ENCODE assay signal across 23 cellular contexts in the genomic region with DNA sequence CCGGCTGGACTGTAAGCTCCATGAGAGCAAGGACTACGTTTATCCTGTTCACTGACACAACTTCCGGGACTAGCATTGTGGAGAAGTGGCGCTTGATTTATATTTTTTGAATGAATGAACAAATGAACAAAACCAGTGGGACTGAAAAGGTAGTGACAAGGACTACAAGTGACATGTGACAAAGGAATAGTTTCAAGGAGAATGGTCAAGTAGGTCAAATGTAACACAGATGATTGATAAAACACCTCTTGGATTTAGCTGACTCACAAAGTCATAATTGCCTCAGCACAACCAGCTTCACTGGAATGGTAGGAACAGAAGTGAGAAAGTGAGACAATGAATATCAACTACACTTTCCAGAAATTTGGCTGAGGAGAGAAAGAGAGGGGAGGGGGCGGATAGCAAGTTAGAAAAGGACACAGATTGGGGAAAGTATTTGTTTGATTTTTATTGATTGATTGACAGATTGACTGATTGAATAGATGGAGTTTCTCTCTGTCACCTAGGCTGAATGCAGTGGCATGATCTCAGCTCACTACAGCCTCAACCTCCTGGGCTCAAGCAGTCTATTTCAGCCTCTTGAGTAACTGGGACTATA. TPM values are rescaled to one million over a fixed set of nuclear protein-coding genes. Genes with fewer than 3 reads are reported as not detected.
DNase-seq lines count a peak whose midpoint lies in the region; ATAC-seq, FAIRE-seq and TF ChIP-seq lines count a peak whose summit lies in the region.
"Had no signal": no experiment of that assay in that cellular context is flagged by ENCODE, and none has a peak within 500 bp of the region (broad histone marks: within the 10 kb centered on the region; RNA-seq: fewer than 3 reads in every experiment).

No MANE protein-coding gene starts in this region.

- no peak overlapping the region for H4K8ac ChIP-seq in mesenchymal stem cell (ENCODE audit: low read length)

- H3K14ac ChIP-seq in mesenchymal stem cell (ENCODE audit: low read length in 2 of 2), result no peak overlapping the region

- peaks cover 27 to 57% (median 35%) of the 10 kb centered on the region in 4 donors for H3K4me1 Mint-ChIP-seq in CD4-positive, CD25-positive, alpha-beta regulatory T cell
- H3K4me1 Mint-ChIP-seq in activated T-helper 1 cell treated with anti-CD3 and anti-CD28 coated beads, Interleukin-12 subunit alpha, Interleukin-12 subunit beta, Interleukin-2, Interleukin-4 antibody, amounts not matched to agents 30 ng/mL and 10 ng/mL and 1 ng/mL, durations not matched to agents 14 hours and 24 hours and 36 hours (ENCODE audit: low read depth), result peaks cover 30% of the 10 kb centered on the region
- H3K4me1 Mint-ChIP-seq: neural crest cell had no signal

- TF ChIP-seq EP300 in A549 (IDR thresholded peaks at IDR 0.05), result no peak

- POLR2A ChIA-PET in A549 (lab: Yijun Ruan, JAX), result no interaction called here

- H2BK5ac ChIP-seq in mesenchymal stem cell (ENCODE audit: low read depth, low read length, poor library complexity, severe bottlenecking), result no peak overlapping the region

- H3K9me3 ChIP-seq in A549, result no peaks in the 10 kb centered on the region
- no peaks in the 10 kb centered on the region for H3K9me3 ChIP-seq in CD4-positive, CD25-positive, alpha-beta regulatory T cell (ENCODE audit: control insufficient read depth in 2 of 2, low read length in 2 of 2)
- no peaks in the 10 kb centered on the region for H3K9me3 ChIP-seq in mesenchymal stem cell (ENCODE audit: control insufficient read depth, low read length)
- H3K9me3 ChIP-seq in vagina, result no peaks in the 10 kb centered on the region
- H3K9me3 ChIP-seq: adrenal gland, gastrocnemius medialis, testis had no signal

- H2BK12ac ChIP-seq in mesenchymal stem cell (ENCODE audit: low read length in 2 of 2), result no peak overlapping the region

- CTCF ChIA-PET in A549 (lab: Yijun Ruan, JAX), result interaction anchor here (0.6 to 1.2 kb wide), 2 partner anchors 9 to 15 kb away, joined by 3 read pairs; no protein-coding TSS in a partner anchor

- H3K4me3 ChIP-seq in A549, result no peak overlapping the region
- H3K4me3 ChIP-seq in CD4-positive, CD25-positive, alpha-beta regulatory T cell (ENCODE audit: low read depth, low read length), result no peak overlapping the region
- no peak overlapping the region for H3K4me3 ChIP-seq in mesenchymal stem cell (ENCODE audit: insufficient read depth in 1 of 2, low read depth in 1 of 2, low read length in 2 of 2)
- no peak overlapping the region for H3K4me3 ChIP-seq in vagina
- H3K4me3 ChIP-seq: adrenal gland, cardiac muscle cell, dorsolateral prefrontal cortex, gastrocnemius medialis, testis had no signal

- H3K27ac ChIP-seq in A549 (no peak overlapping the region), mesenchymal stem cell (ENCODE audit: low read length, poor library complexity, severe bottlenecking) (peak overlapping the region; percentile 60), vagina (no peak overlapping the region)
- no peak overlapping the region for H3K27ac ChIP-seq in CD4-positive, CD25-positive, alpha-beta regulatory T cell (ENCODE audit: insufficient read depth, low read length, poor library complexity, severe bottlenecking)
- H3K27ac ChIP-seq: adrenal gland, cardiac muscle cell, dorsolateral prefrontal cortex, gastrocnemius medialis, testis had no signal

- H3K4me2 ChIP-seq in A549, result peak overlapping the region; percentile 50
- no peak overlapping the region for H3K4me2 ChIP-seq in mesenchymal stem cell (ENCODE audit: low read length, poor library complexity, severe bottlenecking)

- 51% methylated on average over 5 of the region's 5 CpGs for WGBS in A549 (ENCODE audit: missing lambda C conversion rate)
- 98% methylated on average over 5 of the region's 5 CpGs for WGBS in mesenchymal stem cell

- H2AK5ac ChIP-seq in mesenchymal stem cell (ENCODE audit: low read length, severe bottlenecking), result peak overlapping the region; percentile 50

- H3K36me3 Mint-ChIP-seq in CD4-positive, CD25-positive, alpha-beta regulatory T cell, result peaks cover 27% of the 10 kb centered on the region
- H3K36me3 Mint-ChIP-seq in activated T-helper 1 cell treated with anti-CD3 and anti-CD28 coated beads, Interleukin-12 subunit alpha, Interleukin-12 subunit beta, Interleukin-2, Interleukin-4 antibody, amounts not matched to agents 30 ng/mL and 10 ng/mL and 1 ng/mL, durations not matched to agents 14 hours and 24 hours and 36 hours (ENCODE audit: low read depth), result peaks cover 26% of the 10 kb centered on the region

- no peak overlapping the region for H3K23ac ChIP-seq in mesenchymal stem cell (ENCODE audit: low read length in 2 of 2)

- H3K79me1 ChIP-seq in mesenchymal stem cell (replicated peaks; ENCODE audit: low read length, poor library complexity, severe bottlenecking), result peaks cover 27% of the 10 kb centered on the region

- no peak overlapping the region for H2BK120ac ChIP-seq in mesenchymal stem cell (ENCODE audit: low read depth, low read length)

- H4K91ac ChIP-seq in mesenchymal stem cell (ENCODE audit: low read length), result no peak overlapping the region

- peak overlapping the region; percentile 14 to 63 (median 46) for H3K27ac Mint-ChIP-seq in CD4-positive, CD25-positive, alpha-beta regulatory T cell
- peak overlapping the region; percentile 16 for H3K27ac Mint-ChIP-seq in activated T-helper 1 cell treated with anti-CD3 and anti-CD28 coated beads, Interleukin-12 subunit alpha, Interleukin-12 subunit beta, Interleukin-2, Interleukin-4 antibody, amounts not matched to agents 30 ng/mL and 10 ng/mL and 1 ng/mL, durations not matched to agents 14 hours and 24 hours and 36 hours
- H3K27ac Mint-ChIP-seq: activated CD8-positive, alpha-beta T cell treated with anti-CD3 and anti-CD28 coated beads, Interleukin-2, amount 10 ng/mL, durations not matched to agents 7 days and 5 days had no signal

- H3K18ac ChIP-seq in mesenchymal stem cell (ENCODE audit: low read depth in 1 of 2, low read length in 2 of 2), result no peak overlapping the region

- TF ChIP-seq POLR2A in A549 (IDR thresholded peaks at IDR 0.05; ENCODE audit: low read length) (no peak), vagina (IDR thresholded peaks at IDR 0.05) (no peak), H54 (IDR thresholded peaks at IDR 0.05; ENCODE audit: low read depth, low read length) (no peak)

- H3K4me1 ChIP-seq in A549 (peaks cover 23% of the 10 kb centered on the region), mesenchymal stem cell (ENCODE audit: control insufficient read depth, insufficient read depth, low read depth, low read length) (peaks cover 11% of the 10 kb centered on the region), vagina (peaks cover 47% of the 10 kb centered on the region)
- peaks cover 7% of the 10 kb centered on the region for H3K4me1 ChIP-seq in CD4-positive, CD25-positive, alpha-beta regulatory T cell (ENCODE audit: control insufficient read depth, insufficient read depth, low read length, poor library complexity, severe bottlenecking)
- H3K4me1 ChIP-seq: gastrocnemius medialis had no signal

- ATAC-seq in A549, result no peak
- no peak for ATAC-seq in CD4-positive, CD25-positive, alpha-beta regulatory T cell (ENCODE audit: low read depth in 2 of 2)
- ATAC-seq: activated CD8-positive, alpha-beta T cell treated with anti-CD3 and anti-CD28 coated beads, Interleukin-2, amount 10 ng/mL, durations not matched to agents 7 days and 5 days; gastrocnemius medialis had no signal

- DNase-seq in A549 (ENCODE audit: low read depth in 1 of 2, low spot score in 1 of 2) (no peak), mesenchymal stem cell (no peak), NCI-H1092 treated with DMSO at 0.1 percent for 48 hours (lab: John Stamatoyannopoulos, UW) (no peak), hepatic stellate cell (ENCODE audit: low spot score) (no peak), vagina (ENCODE audit: extremely low spot score in 2 of 2) (no peak), H54 (ENCODE audit: insufficient read length, low spot score) (no peak)
- no peak for DNase-seq in CD4-positive, CD25-positive, alpha-beta regulatory T cell
- no peak for DNase-seq in activated T-helper 1 cell treated with anti-CD3 and anti-CD28 coated beads, Interleukin-12 subunit alpha, Interleukin-12 subunit beta, Interleukin-2, Interleukin-4 antibody, amounts not matched to agents 30 ng/mL and 10 ng/mL and 1 ng/mL, durations not matched to agents 14 hours and 24 hours and 36 hours (ENCODE audit: low spot score)
- DNase-seq: activated CD8-positive, alpha-beta T cell treated with anti-CD3 and anti-CD28 coated beads, Interleukin-2, amount 10 ng/mL, durations not matched to agents 7 days and 5 days; adrenal gland; dorsolateral prefrontal cortex; erythroblast; gastrocnemius medialis; mesendoderm; NCI-H1436; NCI-H2171 treated with DMSO at 0.1 percent for 48 hours; NCI-H774; stimulated activated CD8-positive, alpha-beta memory T cell treated with anti-CD3 and anti-CD28 coated beads, Interleukin-4, amount 100 ng/mL, for 48 hours; T-helper 2 cell; testis had no signal

- no peaks in the 10 kb centered on the region for H3K27me3 ChIP-seq in CD4-positive, CD25-positive, alpha-beta regulatory T cell (ENCODE audit: control insufficient read depth, insufficient read depth, low read length)
- H3K27me3 ChIP-seq in mesenchymal stem cell (ENCODE audit: control insufficient read depth in 1 of 2, insufficient read depth in 1 of 2, low read length in 2 of 2) (no peaks in the 10 kb centered on the region), vagina (no peaks in the 10 kb centered on the region)
- H3K27me3 ChIP-seq: adrenal gland, cardiac muscle cell, dorsolateral prefrontal cortex, gastrocnemius medialis, testis had no signal

- H3K27me3 Mint-ChIP-seq in CD4-positive, CD25-positive, alpha-beta regulatory T cell, result no peaks in the 10 kb centered on the region
- H3K27me3 Mint-ChIP-seq in activated T-helper 1 cell treated with anti-CD3 and anti-CD28 coated beads, Interleukin-12 subunit alpha, Interleukin-12 subunit beta, Interleukin-2, Interleukin-4 antibody, amounts not matched to agents 30 ng/mL and 10 ng/mL and 1 ng/mL, durations not matched to agents 14 hours and 24 hours and 36 hours (ENCODE audit: insufficient read depth), result no peaks in the 10 kb centered on the region

- intact Hi-C loops in activated T-helper 1 cell treated with anti-CD3 and anti-CD28 coated beads, Interleukin-12 subunit alpha, Interleukin-12 subunit beta, Interleukin-2, Interleukin-4 antibody, amounts not matched to agents 30 ng/mL and 10 ng/mL and 1 ng/mL, durations not matched to agents 14 hours and 24 hours and 36 hours (cut with micrococcal nuclease), result no loop called here
- intact Hi-C loops in vagina (cut with DNase I), result no loop called here

- H2BK15ac ChIP-seq in mesenchymal stem cell (ENCODE audit: low read depth, poor library complexity, severe bottlenecking), result no peak overlapping the region

- no peak for TF ChIP-seq CTCF in A549 (IDR thresholded peaks at IDR 0.05)
- no peak for TF ChIP-seq CTCF in vagina (IDR thresholded peaks at IDR 0.05)

- H3K4ac ChIP-seq in mesenchymal stem cell (ENCODE audit: low read depth in 1 of 2, low read length in 2 of 2), result no peak overlapping the region

- H3K4me3 Mint-ChIP-seq in CD4-positive, CD25-positive, alpha-beta regulatory T cell, result peak overlapping the region in 1 of 4 donors; percentile 54
- no peak overlapping the region for H3K4me3 Mint-ChIP-seq in activated T-helper 1 cell treated with anti-CD3 and anti-CD28 coated beads, Interleukin-12 subunit alpha, Interleukin-12 subunit beta, Interleukin-2, Interleukin-4 antibody, amounts not matched to agents 30 ng/mL and 10 ng/mL and 1 ng/mL, durations not matched to agents 14 hours and 24 hours and 36 hours
- H3K4me3 Mint-ChIP-seq: activated CD8-positive, alpha-beta T cell treated with anti-CD3 and anti-CD28 coated beads, Interleukin-2, amount 10 ng/mL, durations not matched to agents 7 days and 5 days; neural crest cell had no signal

- no peak for TF ChIP-seq RAD21 in A549 (conservative IDR thresholded peaks at IDR 0.05 in 1 of 2, IDR thresholded peaks at IDR 0.05 in 1 of 2)

- FAIRE-seq in A549 (lab: Jason Lieb, UNC) (no peak), H54 (lab: Jason Lieb, UNC) (no peak)
- FAIRE-seq: D721Med had no signal

- peaks cover 29% of the 10 kb centered on the region for H3K36me3 ChIP-seq in CD4-positive, CD25-positive, alpha-beta regulatory T cell (ENCODE audit: control insufficient read depth, insufficient read depth, low read length)
- H3K36me3 ChIP-seq in mesenchymal stem cell (ENCODE audit: control insufficient read depth in 1 of 2, insufficient read depth in 2 of 2, low read depth in 1 of 2, low read length in 2 of 2) (peaks cover 15 to 77% of the 10 kb centered on the region in 2 experiments), vagina (no peaks in the 10 kb centered on the region)
- H3K36me3 ChIP-seq: cardiac muscle cell, gastrocnemius medialis had no signal

- H3K9me3 Mint-ChIP-seq in CD4-positive, CD25-positive, alpha-beta regulatory T cell, result no peaks in the 10 kb centered on the region
- no peaks in the 10 kb centered on the region for H3K9me3 Mint-ChIP-seq in activated T-helper 1 cell treated with anti-CD3 and anti-CD28 coated beads, Interleukin-12 subunit alpha, Interleukin-12 subunit beta, Interleukin-2, Interleukin-4 antibody, amounts not matched to agents 30 ng/mL and 10 ng/mL and 1 ng/mL, durations not matched to agents 14 hours and 24 hours and 36 hours
- H3K9me3 Mint-ChIP-seq: neural crest cell had no signal

- no peak overlapping the region for H3K9ac ChIP-seq in mesenchymal stem cell (ENCODE audit: low read length)

- no peak overlapping the region for H2AFZ ChIP-seq in mesenchymal stem cell (ENCODE audit: low read depth, low read length)

RNA-seq across cellular contexts. Expression of a gene that starts 14.2 kb away (rescaled TPM):
- polyA plus RNA-seq in A549 (2011; rRNA removed), result 6.7 and 9.5 TPM in 2 replicates
- 2.4 and 2.6 TPM in 2 replicates for polyA plus RNA-seq in A549 (2012; cell fraction: cytosol; rRNA removed)
- 2.6 and 2.8 TPM in 2 replicates for polyA plus RNA-seq in A549 (2012; cell fraction: nucleus; rRNA removed)
- 3.8 to 4.1 TPM (median 4.0 TPM) in 3 replicates for polyA plus RNA-seq in A549 (2017; fragmentation: RNase III; extraction: RNeasy Plus Mini Kit Qiagen cat#74134 plus additional on column Dnase treatment)
- 8.6 and 8.8 TPM in 2 replicates for polyA minus RNA-seq in A549 (2011; rRNA and poly(A)+ RNA removed)
- 34.1 TPM for total RNA-seq in CD4-positive, CD25-positive, alpha-beta regulatory T cell
- 10 to 100 TPM; 16.3 to 22.9 (median 18.7) TPM for polyA plus RNA-seq in CD4-positive, CD25-positive, alpha-beta regulatory T cell
- total RNA-seq in activated T-helper 1 cell treated with anti-CD3 and anti-CD28 coated beads, Interleukin-12 subunit alpha, Interleukin-12 subunit beta, Interleukin-2, Interleukin-4 antibody, amounts not matched to agents 30 ng/mL and 10 ng/mL and 1 ng/mL, durations not matched to agents 14 hours and 24 hours and 36 hours, result 31.7 and 35.3 TPM in 2 replicates
- 5.5 TPM for polyA plus RNA-seq in mesenchymal stem cell (2013, experiment 1 of 2)
- polyA plus RNA-seq in mesenchymal stem cell (2013, experiment 2 of 2), result 5.3 TPM
- total RNA-seq in vagina, result 9.3 TPM

RNA-seq across cellular contexts. Expression of a gene that starts 37.1 kb away (rescaled TPM):
- polyA plus RNA-seq in A549 (2011; rRNA removed) (21.0 and 21.7 TPM in 2 replicates), A549 (2017; fragmentation: RNase III; extraction: RNeasy Plus Mini Kit Qiagen cat#74134 plus additional on column Dnase treatment) (12.2 to 12.8 TPM (median 12.3 TPM) in 3 replicates)
- 24.3 and 29.0 TPM in 2 replicates for polyA plus RNA-seq in A549 (2012; cell fraction: cytosol; rRNA removed)
- 17.5 and 17.9 TPM in 2 replicates for polyA plus RNA-seq in A549 (2012; cell fraction: nucleus; rRNA removed)
- 11.7 and 15.3 TPM in 2 replicates for polyA minus RNA-seq in A549 (2011; rRNA and poly(A)+ RNA removed)
- 28.2 TPM for total RNA-seq in CD4-positive, CD25-positive, alpha-beta regulatory T cell
- 10 to 100 TPM; 17.3 to 26.6 (median 19.8) TPM for polyA plus RNA-seq in CD4-positive, CD25-positive, alpha-beta regulatory T cell
- 73.9 and 77.6 TPM in 2 replicates for total RNA-seq in activated T-helper 1 cell treated with anti-CD3 and anti-CD28 coated beads, Interleukin-12 subunit alpha, Interleukin-12 subunit beta, Interleukin-2, Interleukin-4 antibody, amounts not matched to agents 30 ng/mL and 10 ng/mL and 1 ng/mL, durations not matched to agents 14 hours and 24 hours and 36 hours
- 10.6 TPM for polyA plus RNA-seq in mesenchymal stem cell (2013, experiment 1 of 2)
- polyA plus RNA-seq in mesenchymal stem cell (2013, experiment 2 of 2), result 10.4 TPM
- total RNA-seq in vagina, result 9.1 TPM

RNA-seq across cellular contexts. Expression of a gene that starts 37.6 kb away (rescaled TPM):
- polyA plus RNA-seq in A549 (2011; rRNA removed), result 21.3 and 24.2 TPM in 2 replicates
- 38.5 and 50.3 TPM in 2 replicates for polyA plus RNA-seq in A549 (2012; cell fraction: cytosol; rRNA removed)
- 30.5 and 40.6 TPM in 2 replicates for polyA plus RNA-seq in A549 (2012; cell fraction: nucleus; rRNA removed)
- 26.8 to 29.6 TPM (median 29.1 TPM) in 3 replicates for polyA plus RNA-seq in A549 (2017; fragmentation: RNase III; extraction: RNeasy Plus Mini Kit Qiagen cat#74134 plus additional on column Dnase treatment)
- 6.2 and 6.8 TPM in 2 replicates for polyA minus RNA-seq in A549 (2011; rRNA and poly(A)+ RNA removed)
- 13.7 TPM for total RNA-seq in CD4-positive, CD25-positive, alpha-beta regulatory T cell
- 10 to 100 TPM; 22.9 to 31.9 (median 26.6) TPM for polyA plus RNA-seq in CD4-positive, CD25-positive, alpha-beta regulatory T cell
- total RNA-seq in activated T-helper 1 cell treated with anti-CD3 and anti-CD28 coated beads, Interleukin-12 subunit alpha, Interleukin-12 subunit beta, Interleukin-2, Interleukin-4 antibody, amounts not matched to agents 30 ng/mL and 10 ng/mL and 1 ng/mL, durations not matched to agents 14 hours and 24 hours and 36 hours, result 30.7 and 33.3 TPM in 2 replicates
- polyA plus RNA-seq in mesenchymal stem cell (2013, experiment 1 of 2), result 60.3 TPM
- 61.7 TPM for polyA plus RNA-seq in mesenchymal stem cell (2013, experiment 2 of 2)
- 51.8 TPM for total RNA-seq in vagina

RNA-seq across cellular contexts. Expression of a gene that starts 51.5 kb away (rescaled TPM):
- polyA plus RNA-seq in A549 (2011; rRNA removed) (8.9 and 12.6 TPM in 2 replicates), A549 (2017; fragmentation: RNase III; extraction: RNeasy Plus Mini Kit Qiagen cat#74134 plus additional on column Dnase treatment) (13.8 to 15.5 TPM (median 15.5 TPM) in 3 replicates)
- polyA plus RNA-seq in A549 (2012; cell fraction: cytosol; rRNA removed), result 14.2 and 17.9 TPM in 2 replicates
- 13.3 and 15.5 TPM in 2 replicates for polyA plus RNA-seq in A549 (2012; cell fraction: nucleus; rRNA removed)
- polyA minus RNA-seq in A549 (2011; rRNA and poly(A)+ RNA removed), result 13.3 and 18.3 TPM in 2 replicates
- 0.69 TPM for total RNA-seq in CD4-positive, CD25-positive, alpha-beta regulatory T cell
- 1 to 10 TPM in 3 of 4 donors, under 1 TPM in 1; 0.87 to 2.4 (median 1.5) TPM for polyA plus RNA-seq in CD4-positive, CD25-positive, alpha-beta regulatory T cell
- 3.6 and 4.0 TPM in 2 replicates for total RNA-seq in activated T-helper 1 cell treated with anti-CD3 and anti-CD28 coated beads, Interleukin-12 subunit alpha, Interleukin-12 subunit beta, Interleukin-2, Interleukin-4 antibody, amounts not matched to agents 30 ng/mL and 10 ng/mL and 1 ng/mL, durations not matched to agents 14 hours and 24 hours and 36 hours
- polyA plus RNA-seq in mesenchymal stem cell (2013, experiment 1 of 2), result 0.32 TPM
- 0.33 TPM for polyA plus RNA-seq in mesenchymal stem cell (2013, experiment 2 of 2)
- total RNA-seq in vagina, result 3.2 TPM
